ENCODE assay signal across 20 cellular contexts in the genomic region with DNA sequence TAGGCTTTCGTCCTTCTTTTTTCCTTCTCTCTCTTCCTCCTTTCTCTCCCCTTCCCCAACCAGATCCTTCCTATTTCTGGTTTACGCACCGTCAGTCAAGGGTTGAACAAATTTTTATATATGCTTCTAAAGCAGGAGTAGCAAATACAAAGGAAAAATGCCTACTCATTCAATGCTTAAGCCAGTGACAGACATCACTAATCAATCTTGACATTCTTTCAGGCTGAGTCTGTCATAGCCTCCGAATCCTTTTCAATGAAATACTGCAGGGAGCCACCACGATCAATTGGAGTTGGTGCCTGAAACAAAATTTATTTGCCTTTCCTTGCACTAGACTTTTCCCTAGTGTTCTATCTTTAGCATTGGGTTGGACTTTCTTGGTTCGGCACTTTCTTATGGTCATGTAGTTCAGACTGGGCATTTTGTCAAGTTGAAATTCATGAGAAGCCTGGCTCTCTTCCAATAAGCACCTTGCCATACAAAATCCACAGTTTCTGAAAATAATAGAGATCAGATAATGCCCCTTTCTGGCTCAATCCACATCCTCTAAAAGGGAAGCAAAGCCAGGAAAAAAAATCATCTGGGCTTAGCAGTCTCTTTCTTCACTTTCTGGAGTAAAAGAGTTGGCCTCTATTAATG.
A peak's percentile ranks its signal among the peaks of the same experiment; 100 is the strongest.
DNase-seq lines count a peak whose midpoint lies in the region; ATAC-seq, FAIRE-seq and TF ChIP-seq lines count a peak whose summit lies in the region.
"Had no signal": no experiment of that assay in that cellular context is flagged by ENCODE, and none has a peak within 500 bp of the region (broad histone marks: within the 10 kb centered on the region; RNA-seq: fewer than 3 reads in every experiment).

No MANE protein-coding gene starts in this region.

- TF ChIP-seq POLR2A in H1 (IDR thresholded peaks at IDR 0.05; ENCODE audit: control extremely low read depth in 1 of 2, low read depth in 2 of 2, low read length in 2 of 2): no peak
- TF ChIP-seq POLR2A in H54 (IDR thresholded peaks at IDR 0.05; ENCODE audit: low read depth, low read length): no peak

- no peak for TF ChIP-seq EP300 in H1 (IDR thresholded peaks at IDR 0.05; ENCODE audit: borderline replicate concordance in 1 of 2, low read depth in 2 of 2, low read length in 2 of 2)

- H3K9me3 Mint-ChIP-seq in GM23338 (no peaks in the 10 kb centered on the region), nephron progenitor cell (no peaks in the 10 kb centered on the region), CD14-positive monocyte (no peaks in the 10 kb centered on the region)
- H3K9me3 Mint-ChIP-seq: activated T-cell treated with anti-CD3 and anti-CD28 coated beads, Interleukin-2, amount 50 U/mL, for 4 hours; CD8-positive, alpha-beta memory T cell had no signal

- H4K91ac ChIP-seq in H1 (replicated peaks; ENCODE audit: insufficient read length, low read length): no peak overlapping the region

- H3K4me2 ChIP-seq in GM23338 (no peak overlapping the region), H1 (ENCODE audit: insufficient read depth in 1 of 2, low read depth in 2 of 2, low read length in 2 of 2) (no peak overlapping the region)

- H3K79me1 ChIP-seq in H1 (ENCODE audit: low read depth, low read length): no peaks in the 10 kb centered on the region

- H3K23ac ChIP-seq in H1 (ENCODE audit: insufficient read length): no peak overlapping the region

- CTCF ChIA-PET in H1 (lab: Charles Lee; ENCODE audit: partially characterized antibody): no interaction called here

- no peaks in the 10 kb centered on the region for H3K36me3 ChIP-seq in GM23338 (ENCODE audit: insufficient read depth)
- H3K36me3 ChIP-seq in H1 (ENCODE audit: control insufficient read depth in 2 of 4, insufficient read depth in 4 of 4, low read length in 3 of 4): no peaks in the 10 kb centered on the region; a peak in 1 of 8 replicates
- H3K36me3 ChIP-seq: lower lobe of right lung, neutrophil had no signal

- no peaks in the 10 kb centered on the region for H3K27me3 ChIP-seq in GM23338 (ENCODE audit: insufficient read depth)
- H3K27me3 ChIP-seq in H1 (replicated peaks in 1 of 4; ENCODE audit: control insufficient read depth in 3 of 4, extremely low read depth in 1 of 4, insufficient read depth in 3 of 4, low read length in 3 of 4): no peaks in the 10 kb centered on the region
- H3K27me3 ChIP-seq: neutrophil had no signal

- H3K36me3 Mint-ChIP-seq in GM23338 (ENCODE audit: low read depth): peaks cover 5% of the 10 kb centered on the region; the same call in 1 of the 3 replicates
- H3K36me3 Mint-ChIP-seq in nephron progenitor cell (ENCODE audit: low read depth): peaks cover 16% of the 10 kb centered on the region
- peaks cover 17 to 18% of the 10 kb centered on the region in 2 donors for H3K36me3 Mint-ChIP-seq in CD14-positive monocyte

- no peak overlapping the region for H3K4me3 ChIP-seq in GM23338
- H3K4me3 ChIP-seq in H1 (ENCODE audit: extremely low read depth in 1 of 4, insufficient read depth in 2 of 4, low read depth in 3 of 4, low read length in 4 of 4): no peak overlapping the region
- H3K4me3 ChIP-seq: lower lobe of right lung had no signal

- H2BK120ac ChIP-seq in H1 (replicated peaks; ENCODE audit: low read depth, low read length): no peak overlapping the region

- H3K4me1 Mint-ChIP-seq in GM23338: peaks cover 19% of the 10 kb centered on the region
- H3K4me1 Mint-ChIP-seq in nephron progenitor cell: peaks cover 19% of the 10 kb centered on the region
- no peaks in the 10 kb centered on the region for H3K4me1 Mint-ChIP-seq in CD14-positive monocyte
- H3K4me1 Mint-ChIP-seq: activated naive CD8-positive, alpha-beta T cell treated with anti-CD3 and anti-CD28 coated beads, Interleukin-2, amount 50 U/mL, for 24 hours had no signal

- no peak overlapping the region for H2BK20ac ChIP-seq in H1 (ENCODE audit: low read length)

- H3K4ac ChIP-seq in H1 (replicated peaks; ENCODE audit: insufficient read length, low read depth, low read length): no peak overlapping the region

- H3K4me1 ChIP-seq in GM23338 (ENCODE audit: insufficient read depth): no peaks in the 10 kb centered on the region; the same call in 1 of the 2 replicates
- no peaks in the 10 kb centered on the region for H3K4me1 ChIP-seq in H1 (replicated peaks in 1 of 4; ENCODE audit: control insufficient read depth in 3 of 4, insufficient read depth in 4 of 4, low read length in 3 of 4)
- H3K4me1 ChIP-seq: lower lobe of right lung had no signal

- H2AFZ ChIP-seq in GM23338 (no peak overlapping the region), H1 (ENCODE audit: low read length) (no peak overlapping the region)

- H4K8ac ChIP-seq in H1 (ENCODE audit: extremely low read depth, insufficient read depth, low read length): no peak overlapping the region

- no peak overlapping the region for H3K14ac ChIP-seq in H1 (ENCODE audit: insufficient read length)

- H3K9me3 ChIP-seq in H1 (ENCODE audit: insufficient read depth in 2 of 2, low read depth in 1 of 2, low read length in 1 of 2): no peaks in the 10 kb centered on the region
- H3K9me3 ChIP-seq: lower lobe of right lung, neutrophil had no signal

- H3K27me3 Mint-ChIP-seq in GM23338 (ENCODE audit: insufficient read depth, low read depth, poor library complexity) (no peaks in the 10 kb centered on the region), nephron progenitor cell (ENCODE audit: low read depth, poor library complexity) (no peaks in the 10 kb centered on the region), CD14-positive monocyte (ENCODE audit: low read depth in 3 of 3) (no peaks in the 10 kb centered on the region)
- H3K27me3 Mint-ChIP-seq: activated naive CD8-positive, alpha-beta T cell treated with anti-CD3 and anti-CD28 coated beads, Interleukin-2, amount 50 U/mL, for 24 hours; CD8-positive, alpha-beta memory T cell had no signal

- ATAC-seq in GM23338 (no peak), HG02588 (IDR thresholded peaks at IDR 0.05; ENCODE audit: unreplicated experiment) (no peak)
- ATAC-seq: activated naive CD8-positive, alpha-beta T cell treated with anti-CD3 and anti-CD28 coated beads, Interleukin-2, amount 50 U/mL, for 24 hours; activated T-cell treated with anti-CD3 and anti-CD28 coated beads, Interleukin-2, amount 50 U/mL, for 4 hours had no signal

- H3K9ac ChIP-seq in H1 (replicated peaks in 1 of 4; ENCODE audit: extremely low read depth in 1 of 4, low read depth in 3 of 4, low read length in 3 of 4): no peak overlapping the region

- H3K4me3 Mint-ChIP-seq in GM23338 (no peak overlapping the region), nephron progenitor cell (no peak overlapping the region), CD14-positive monocyte (no peak overlapping the region)
- H3K4me3 Mint-ChIP-seq: activated naive CD8-positive, alpha-beta T cell treated with anti-CD3 and anti-CD28 coated beads, Interleukin-2, amount 50 U/mL, for 24 hours; activated T-cell treated with anti-CD3 and anti-CD28 coated beads, Interleukin-2, amount 50 U/mL, for 4 hours; CD8-positive, alpha-beta memory T cell had no signal

- H3K18ac ChIP-seq in H1 (ENCODE audit: extremely low read depth, low read length): no peak overlapping the region

- H3K79me2 ChIP-seq in GM23338 (replicated peaks; ENCODE audit: insufficient read depth): 0 out of 2 replicates have a peak, but pooled peaks cover 5% of the 10 kb centered on the region
- H3K79me2 ChIP-seq in H1 (ENCODE audit: control insufficient read depth in 1 of 2, insufficient read depth in 2 of 2, low read length in 2 of 2): no peaks in the 10 kb centered on the region

- DNase-seq in GM23338 (ENCODE audit: low spot score): peak; percentile 22
- DNase-seq in NCI-H446 (lab: John Stamatoyannopoulos, UW): peak; percentile 10 to 50
- DNase-seq in H1 (ENCODE audit: low read depth in 1 of 2, low spot score in 2 of 2): no peak
- DNase-seq in nephron progenitor cell: no peak
- no peak for DNase-seq in H54 (ENCODE audit: insufficient read length, low spot score)
- no peak for DNase-seq in CD14-positive monocyte (ENCODE audit: low spot score)
- no peak for DNase-seq in stimulated activated naive CD4-positive, alpha-beta T cell treated with Interleukin-2 at 50 U/mL for 16 hours (lab: John Stamatoyannopoulos, UW)
- DNase-seq: activated CD4-positive, alpha-beta T cell treated with anti-CD3 and anti-CD28 coated beads, Interleukin-2, amount 50 U/mL, for 1 hour; activated naive CD8-positive, alpha-beta T cell treated with anti-CD3 and anti-CD28 coated beads, Interleukin-2, amount 50 U/mL, for 24 hours; activated T-cell treated with anti-CD3 and anti-CD28 coated beads, Interleukin-2, amount 50 U/mL, for 4 hours; CD8-positive, alpha-beta memory T cell; hypothalamus; KG1; lower lobe of right lung; NCI-H1436 treated with DMSO at 0.1 percent for 48 hours; NCI-H82; stimulated activated CD4-positive, alpha-beta T cell treated with anti-CD3 and anti-CD28 coated beads, Interleukin-4, amount 100 ng/mL, for 4 hours had no signal

- FAIRE-seq in H1 (lab: Jason Lieb, UNC) (peak; percentile 42), H54 (lab: Jason Lieb, UNC) (no peak)
- FAIRE-seq: colon had no signal

- no peak for TF ChIP-seq RAD21 in H1 (IDR thresholded peaks at IDR 0.05 in 1 of 2, conservative IDR thresholded peaks at IDR 0.05 in 1 of 2; ENCODE audit: low read depth in 2 of 2, low read length in 2 of 2)

- H3K23me2 ChIP-seq in H1 (ENCODE audit: low read depth, low read length): no peaks in the 10 kb centered on the region

- H3K27ac ChIP-seq in GM23338 (ENCODE audit: low read depth): no peak overlapping the region
- peak overlapping the region; percentile 8; the same call in 1 of the 2 replicates for H3K27ac ChIP-seq in H1 (ENCODE audit: low read depth, low read length)
- H3K27ac ChIP-seq: lower lobe of right lung, neutrophil had no signal

- no peak overlapping the region for H2BK5ac ChIP-seq in H1 (ENCODE audit: low read depth, low read length)

- H4K5ac ChIP-seq in H1 (ENCODE audit: insufficient read length, low read depth, low read length): no peak overlapping the region

- H3K56ac ChIP-seq in H1 (replicated peaks; ENCODE audit: insufficient read length, low read depth, low read length): no peak overlapping the region

- 80% methylated on average over 6 of the region's 6 CpGs; no CpG with 5 or more reads in 1 of the 2 experiments for WGBS in H1 (ENCODE audit: extremely low coverage in 1 of 2, insufficient coverage in 1 of 2, insufficient read length in 1 of 2, insufficient replicate concordance in 2 of 2, low coverage in 1 of 2, low lambda C conversion rate in 2 of 2, missing lambda C conversion rate in 1 of 2), 2 experiments

- TF ChIP-seq CTCF in GM23338 (conservative IDR thresholded peaks at IDR 0.05; ENCODE audit: low read depth in 2 of 2) (no peak), H1 (IDR thresholded peaks at IDR 0.05; ENCODE audit: control extremely low read depth in 1 of 3, insufficient read depth in 1 of 3, low read depth in 1 of 3, low read length in 3 of 3) (no peak), nephron progenitor cell (IDR thresholded peaks at IDR 0.05) (no peak), CD14-positive monocyte (IDR thresholded peaks at IDR 0.05) (no peak)

- no peaks in the 10 kb centered on the region; the same call in 1 of the 2 replicates for H4K20me1 ChIP-seq in GM23338 (replicated peaks; ENCODE audit: insufficient read depth)
- H4K20me1 ChIP-seq in H1 (replicated peaks in 1 of 2; ENCODE audit: control insufficient read depth in 1 of 2, insufficient read depth in 2 of 2, low read length in 2 of 2): no peaks in the 10 kb centered on the region

- POLR2A ChIA-PET in H1 (lab: Charles Lee; ENCODE audit: partially characterized antibody): no interaction called here

- no peaks in the 10 kb centered on the region for H3F3A ChIP-seq in GM23338 (replicated peaks; ENCODE audit: low read depth)

- no peak overlapping the region for H2BK12ac ChIP-seq in H1 (ENCODE audit: low read depth, low read length)

- peaks cover 9% of the 10 kb centered on the region; the same call in 1 of the 2 replicates for H3K9me2 ChIP-seq in GM23338 (ENCODE audit: insufficient read depth)

- H3K27ac Mint-ChIP-seq in GM23338 (peak overlapping the region; percentile 95), nephron progenitor cell (peak overlapping the region; percentile 35), CD14-positive monocyte (no peak overlapping the region)
- H3K27ac Mint-ChIP-seq: activated naive CD8-positive, alpha-beta T cell treated with anti-CD3 and anti-CD28 coated beads, Interleukin-2, amount 50 U/mL, for 24 hours; CD8-positive, alpha-beta memory T cell had no signal

- H2AK5ac ChIP-seq in H1 (ENCODE audit: low read depth, low read length): no peak overlapping the region

- H2BK15ac ChIP-seq in H1 (ENCODE audit: low read length): no peak overlapping the region

- intact Hi-C loops in CD14-positive monocyte (cut with micrococcal nuclease): no loop called here

Comparison
In these comparisons a context has a peak if more than half of its experiments do, and no peak if none do; other contexts are left out.
1. DNase-seq: peak in GM23338 (single experiment) and NCI-H446 (2 of 2); none in H1 (0 of 2), nephron progenitor cell (single experiment), H54 (single experiment), CD14-positive monocyte (single experiment) and stimulated activated naive CD4-positive, alpha-beta T cell treated with Interleukin-2 at 50 U/mL for 16 hours (single experiment).
2. H3K27ac Mint-ChIP-seq: peak in GM23338 (single experiment) and nephron progenitor cell (single experiment); none in CD14-positive monocyte (0 of 7).